Comparison of ENCODE assay signal across 12 cellular contexts in genomic region chr5:42810905-42811590, GRCh38. TPM values are rescaled to one million over a fixed set of nuclear protein-coding genes. Genes with fewer than 3 reads are reported as not detected.
DNase-seq lines count a peak whose midpoint lies in the region; ATAC-seq and TF ChIP-seq lines count a peak whose summit lies in the region.
"Had no signal": no experiment of that assay in that cellular context is flagged by ENCODE, and none has a peak within 500 bp of the region (broad histone marks: within the 10 kb centered on the region; RNA-seq: fewer than 3 reads in every experiment).

No MANE protein-coding gene starts in this region.

- 58 to 60% methylated on average over 2 of the region's 2 CpGs for WGBS in gastroesophageal sphincter (ENCODE audit: low coverage in 1 of 2), 2 donors

- DNase-seq in NOMO-1 treated with DMSO at 0.1 percent for 48 hours (lab: John Stamatoyannopoulos, UW; ENCODE audit: unreplicated experiment) = peak; percentile 18
- no peak for DNase-seq in NOMO-1 treated with dmso at 0.1 percent for 144 hours (lab: John Stamatoyannopoulos, UW; ENCODE audit: unreplicated experiment)
- no peak for DNase-seq in neural progenitor cell (ENCODE audit: low spot score)
- DNase-seq in uterus = no peak
- no peak for DNase-seq in KBM-7
- no peak for DNase-seq in activated T-cell treated with anti-CD3 and anti-CD28 coated beads for 4 hours
- DNase-seq: 8988T; activated T-cell treated with anti-CD3 and anti-CD28 coated beads, Interleukin-2, amount 50 U/mL, for 72 hours had no signal

- peak overlapping the region; percentile 51 to 68 for H3K4me3 ChIP-seq in gastroesophageal sphincter
- H3K4me3 ChIP-seq in neural progenitor cell = no peak overlapping the region
- peak overlapping the region; percentile 54 to 62 for H3K4me3 ChIP-seq in uterus

- ATAC-seq in gastroesophageal sphincter (no peak), GM21529 (IDR thresholded peaks at IDR 0.05; ENCODE audit: unreplicated experiment) (no peak)
- ATAC-seq: activated T-cell treated with anti-CD3 and anti-CD28 coated beads, Interleukin-2, amount 50 U/mL, for 72 hours had no signal

- no peaks in the 10 kb centered on the region for H4K20me1 ChIP-seq in neural progenitor cell (ENCODE audit: low read depth)

- peaks cover 26% of the 10 kb centered on the region for H3F3A ChIP-seq in neural progenitor cell (ENCODE audit: low read depth)

- H3K9me3 Mint-ChIP-seq in neural progenitor cell = no peaks in the 10 kb centered on the region
- H3K9me3 Mint-ChIP-seq: activated T-cell treated with anti-CD3 and anti-CD28 coated beads, Interleukin-2, amount 50 U/mL, for 72 hours had no signal

- H3K27me3 Mint-ChIP-seq in neural progenitor cell (ENCODE audit: insufficient read depth, low read depth) = no peaks in the 10 kb centered on the region

- peaks cover 33% of the 10 kb centered on the region for H3K4me1 Mint-ChIP-seq in neural progenitor cell

- no peaks in the 10 kb centered on the region for H3K9me3 ChIP-seq in gastroesophageal sphincter
- H3K9me3 ChIP-seq in neural progenitor cell (ENCODE audit: low read depth) = no peaks in the 10 kb centered on the region
- no peaks in the 10 kb centered on the region for H3K9me3 ChIP-seq in uterus
- H3K9me3 ChIP-seq: neutrophil had no signal

- intact Hi-C loops in uterus (cut with DNase I; ENCODE audit: low total_unique reads) = no loop called here

- H3K4me2 ChIP-seq in neural progenitor cell = peak overlapping the region; percentile 81

- H2AFZ ChIP-seq in neural progenitor cell (replicated peaks) = no peak overlapping the region

- peaks cover 2% of the 10 kb centered on the region for H3K36me3 Mint-ChIP-seq in neural progenitor cell

- H3K9ac ChIP-seq in neural progenitor cell = no peak overlapping the region

- H3K27ac Mint-ChIP-seq in neural progenitor cell = peak overlapping the region; percentile 65
- H3K27ac Mint-ChIP-seq: activated T-cell treated with anti-CD3 and anti-CD28 coated beads, Interleukin-2, amount 50 U/mL, for 72 hours had no signal

- peak overlapping the region; percentile 72 to 82 (median 80) for H3K27ac ChIP-seq in gastroesophageal sphincter
- H3K27ac ChIP-seq in neural progenitor cell = no peak overlapping the region
- peak overlapping the region; percentile 85 to 93 for H3K27ac ChIP-seq in uterus
- H3K27ac ChIP-seq: neutrophil had no signal

- peak overlapping the region; percentile 71 for H3K4me3 Mint-ChIP-seq in neural progenitor cell
- H3K4me3 Mint-ChIP-seq: activated T-cell treated with anti-CD3 and anti-CD28 coated beads, Interleukin-2, amount 50 U/mL, for 72 hours had no signal

- in situ Hi-C loops in KBM-7 (cut with MboI; ENCODE audit: low pct_unique_long_range_greater_than_20kb, low sequenced_read_pairs) = no loop called here

- no peak for TF ChIP-seq EP300 in gastroesophageal sphincter (IDR thresholded peaks at IDR 0.05)

- H3K79me2 ChIP-seq in neural progenitor cell (ENCODE audit: low read depth) = no peaks in the 10 kb centered on the region

- H3K4me1 ChIP-seq in gastroesophageal sphincter (peaks cover 0 to 42% (median 7%) of the 10 kb centered on the region in 3 donors), neural progenitor cell (peaks cover 43% of the 10 kb centered on the region), uterus (no peaks in the 10 kb centered on the region)

- no peak for TF ChIP-seq CTCF in gastroesophageal sphincter (IDR thresholded peaks at IDR 0.05)
- TF ChIP-seq CTCF in neural progenitor cell (IDR thresholded peaks at IDR 0.05) = no peak
- TF ChIP-seq CTCF in uterus (IDR thresholded peaks at IDR 0.05) = no peak

- no peak for TF ChIP-seq POLR2A in gastroesophageal sphincter (IDR thresholded peaks at IDR 0.05)
- TF ChIP-seq POLR2A in uterus (IDR thresholded peaks at IDR 0.05) = no peak

- H3K36me3 ChIP-seq in gastroesophageal sphincter (peaks cover 0 to 17% of the 10 kb centered on the region in 2 donors), neural progenitor cell (no peaks in the 10 kb centered on the region), uterus (no peaks in the 10 kb centered on the region)
- H3K36me3 ChIP-seq: neutrophil had no signal

- H3K27me3 ChIP-seq in gastroesophageal sphincter = no peaks in the 10 kb centered on the region
- H3K27me3 ChIP-seq in neural progenitor cell = no peaks in the 10 kb centered on the region
- no peaks in the 10 kb centered on the region for H3K27me3 ChIP-seq in uterus
- H3K27me3 ChIP-seq: neutrophil had no signal

RNA-seq across cellular contexts. Expression of gene SELENOP, which starts 0.6 kb away (rescaled TPM):
- total RNA-seq in gastroesophageal sphincter = 100 to 1,000 TPM in 3 of 4 donors, 10 to 100 TPM in 1; 79.2 to 489 (median 247) TPM
- total RNA-seq in neural progenitor cell (ENCODE audit: low replicate concordance) = 1.4 and 2.0 TPM in 2 replicates
- total RNA-seq in uterus = 100 to 1,000 TPM; 248 to 758 (median 461) TPM

RNA-seq across cellular contexts. Expression of gene CCDC152, which starts 54.4 kb away (rescaled TPM):
- 1 to 10 TPM in 2 of 4 donors, under 1 TPM in 2; 0.16 to 1.2 (median 1.1) TPM for total RNA-seq in gastroesophageal sphincter
- 11.8 and 23.9 TPM in 2 replicates for total RNA-seq in neural progenitor cell (ENCODE audit: low replicate concordance)
- 1 to 10 TPM in 1 of 4 donors, under 1 TPM in 1, not detected in 2; 0.76 to 3.9 TPM for total RNA-seq in uterus
- total RNA-seq: esophagus mucosa had no signal

Comparison
In these comparisons a context has a peak if more than half of its experiments do, and no peak if none do; other contexts are left out.
1. RNA of gene SELENOP, which starts 0.6 kb away (total RNA-seq): 248 to 758 TPM in uterus and 79.2 to 489 TPM in gastroesophageal sphincter; 1.4 to 2.0 TPM in neural progenitor cell; every median in the first group is over 10 times any median in the second.